In genomic region chr2:24792874-24793751, GRCh38 we compare ENCODE assay signal across 1 cellular context.
TF ChIP-seq lines count a peak whose summit lies in the region.

CENPO (plus strand) TSS chr2:24793425; CDS start chr2:24793920, 495 bp downstream.
PTRHD1 (minus strand) TSS chr2:24793391; CDS start chr2:24793377, 14 bp downstream.

TF ChIP-seq in K562, 482 proteins besides CTCF, POLR2A, EP300 and RAD21 (continued from another document and continues in another):
- no peak for TF ChIP-seq CHD7 (IDR thresholded peaks at IDR 0.05; ENCODE audit: low read depth, low read length)
- no peak for TF ChIP-seq ZNF23 (CRISPR knock-in tag; IDR thresholded peaks at IDR 0.05)
- TF ChIP-seq TEAD4 (IDR thresholded peaks at IDR 0.05; ENCODE audit: low read length), result peak; percentile 38
- TF ChIP-seq TEAD4 (CRISPR knock-in tag; IDR thresholded peaks at IDR 0.05; ENCODE audit: borderline replicate concordance), result no peak
- TF ChIP-seq TAF1 (IDR thresholded peaks at IDR 0.05; ENCODE audit: control insufficient read depth, extremely low read depth, insufficient read depth, low read length, severe bottlenecking), result peak; percentile 88
- TF ChIP-seq ZNF41 (CRISPR knock-in tag; conservative IDR thresholded peaks at IDR 0.05), result 0 out of 2 replicates have a peak, but pooled peaks have one; percentile 19
- no peak for TF ChIP-seq ZNF316 (IDR thresholded peaks at IDR 0.05)
- peak; percentile 98 for TF ChIP-seq POLR2G (IDR thresholded peaks at IDR 0.05; ENCODE audit: low read depth, low read length)
- no peak for TF ChIP-seq MGA (IDR thresholded peaks at IDR 0.05)
- peak; percentile 51; a peak in 2 of 4 replicates for TF ChIP-seq SIX5 (IDR thresholded peaks at IDR 0.05; ENCODE audit: borderline replicate concordance in 1 of 2, insufficient read depth in 1 of 2, low read depth in 1 of 2, low read length in 2 of 2)
- no peak for TF ChIP-seq HMGXB4 (CRISPR knock-in tag; IDR thresholded peaks at IDR 0.05)
- TF ChIP-seq ATF1 (CRISPR knock-in tag; IDR thresholded peaks at IDR 0.05), result no peak
- TF ChIP-seq ATF1 (tag; IDR thresholded peaks at IDR 0.05), result peak; percentile 68
- no peak for TF ChIP-seq EWSR1 (IDR thresholded peaks at IDR 0.05; ENCODE audit: borderline replicate concordance, low read depth, partially characterized antibody)
- no peak for TF ChIP-seq SRSF1 (IDR thresholded peaks at IDR 0.05; ENCODE audit: low read depth, low read length)
- TF ChIP-seq SAFB2 (IDR thresholded peaks at IDR 0.05; ENCODE audit: borderline replicate concordance, low read depth, low read length, severe bottlenecking), result no peak
- TF ChIP-seq GATAD2B (IDR thresholded peaks at IDR 0.05; ENCODE audit: borderline replicate concordance), result no peak; the same call in 1 of the 2 replicates
- TF ChIP-seq ZBTB17 (CRISPR knock-in tag; IDR thresholded peaks at IDR 0.05), result no peak; the same call in 1 of the 2 replicates
- TF ChIP-seq PTTG1 (tag; IDR thresholded peaks at IDR 0.05; ENCODE audit: low read depth), result no peak
- TF ChIP-seq ZNF696 (CRISPR knock-in tag; conservative IDR thresholded peaks at IDR 0.05), result no peak
- peak in 1 of 2 experiments; percentile 35; a peak in 1 of 4 replicates for TF ChIP-seq TRIM24 (IDR thresholded peaks at IDR 0.05)
- TF ChIP-seq ZNF592 (IDR thresholded peaks at IDR 0.05), result peak; percentile 30
- no peak for TF ChIP-seq RUNX1 (IDR thresholded peaks at IDR 0.05; ENCODE audit: low read depth)
- no peak for TF ChIP-seq WHSC1 (IDR thresholded peaks at IDR 0.05; ENCODE audit: low read length)
- TF ChIP-seq TGIF2 (CRISPR knock-in tag; IDR thresholded peaks at IDR 0.05), result no peak
